22 cellular contexts compared by ENCODE assay signal in the genomic region with DNA sequence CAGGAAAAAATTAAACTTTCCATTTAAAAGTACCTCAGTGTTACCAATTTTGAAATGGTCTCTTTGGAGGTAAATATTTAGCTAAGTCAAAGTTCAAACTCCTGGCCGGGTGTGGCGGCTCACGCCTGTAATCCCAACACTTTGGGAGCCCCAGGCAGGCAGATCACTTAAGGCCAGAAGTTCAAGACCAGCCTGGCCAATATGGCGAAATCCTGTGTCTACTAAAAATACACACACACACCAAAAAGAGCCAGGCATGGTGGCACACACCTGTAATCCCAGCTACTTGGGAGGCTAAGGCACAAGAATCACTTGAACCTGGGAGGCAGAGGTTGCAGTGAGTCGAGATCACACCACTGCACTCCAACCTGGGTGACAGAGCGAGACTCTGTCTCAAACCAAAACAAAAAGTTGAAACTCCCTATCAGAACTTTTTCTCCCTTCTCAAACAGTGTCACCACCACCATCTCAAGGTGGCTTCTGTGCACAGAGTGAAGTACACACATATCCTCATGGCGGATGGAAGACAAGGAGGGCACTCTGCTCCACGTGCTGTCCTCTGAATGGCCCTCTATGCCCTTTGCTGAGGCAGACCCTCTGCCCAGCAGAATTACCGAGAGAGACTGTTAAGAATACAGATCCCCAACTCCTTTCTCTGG. TPM values are rescaled to one million over a fixed set of nuclear protein-coding genes. Genes with fewer than 3 reads are reported as not detected.
DNase-seq lines count a peak whose midpoint lies in the region; ATAC-seq, FAIRE-seq and TF ChIP-seq lines count a peak whose summit lies in the region.
"Had no signal": no experiment of that assay in that cellular context is flagged by ENCODE, and none has a peak within 500 bp of the region (broad histone marks: within the 10 kb centered on the region; RNA-seq: fewer than 3 reads in every experiment).

No MANE protein-coding gene starts in this region.

- no peak overlapping the region for H3K14ac ChIP-seq in trophoblast cell (ENCODE audit: low read length)

- no peak for TF ChIP-seq POLR2A in K562 (conservative IDR thresholded peaks at IDR 0.05)

- H3K9me1 ChIP-seq in K562 (ENCODE audit: control insufficient read depth, insufficient read depth, low read length) = no peaks in the 10 kb centered on the region

- H3K9me3 Mint-ChIP-seq in natural killer cell treated with Interleukin-12 subunit alpha and Interleukin-12 subunit beta and Interleukin-15 and Interleukin-18, amount 100 ng/mL, for 72 hours = peaks cover 4% of the 10 kb centered on the region
- H3K9me3 Mint-ChIP-seq in natural killer cell = no peaks in the 10 kb centered on the region
- H3K9me3 Mint-ChIP-seq: HFFc6 had no signal

- no peak overlapping the region for H4K91ac ChIP-seq in trophoblast cell (ENCODE audit: low read depth, low read length)

- no peak overlapping the region for H2BK120ac ChIP-seq in trophoblast cell (ENCODE audit: insufficient read depth, low read length, poor library complexity)

- no peaks in the 10 kb centered on the region for H3K36me3 Mint-ChIP-seq in natural killer cell treated with Interleukin-12 subunit alpha and Interleukin-12 subunit beta and Interleukin-15 and Interleukin-18, amount 100 ng/mL, for 72 hours
- H3K36me3 Mint-ChIP-seq in natural killer cell = no peaks in the 10 kb centered on the region
- H3K36me3 Mint-ChIP-seq: CD8-positive, alpha-beta T cell had no signal

- no peaks in the 10 kb centered on the region for H4K20me1 ChIP-seq in PC-9 (ENCODE audit: insufficient read depth)
- H4K20me1 ChIP-seq in K562 (replicated peaks; ENCODE audit: control insufficient read depth, insufficient read depth, low read length) = no peaks in the 10 kb centered on the region
- H4K20me1 ChIP-seq: BLaER1 had no signal

- BruUV-seq in PC-9 (replicated peaks; lab: Mats Ljungman, UMichigan) (no TSS peak), K562 (replicated peaks; lab: Mats Ljungman, UMichigan) (no TSS peak)

- H3K27ac Mint-ChIP-seq in natural killer cell treated with Interleukin-12 subunit alpha and Interleukin-12 subunit beta and Interleukin-15 and Interleukin-18, amount 100 ng/mL, for 72 hours = peak overlapping the region; percentile 23 to 51
- H3K27ac Mint-ChIP-seq in natural killer cell = no peak overlapping the region
- H3K27ac Mint-ChIP-seq: B cell; CD4-positive, CD25-positive, alpha-beta regulatory T cell; CD8-positive, alpha-beta T cell; HFFc6 had no signal

- no peak for ATAC-seq in natural killer cell treated with Interleukin-12 subunit alpha and Interleukin-12 subunit beta and Interleukin-15 and Interleukin-18, amount 100 ng/mL, for 72 hours
- ATAC-seq in natural killer cell (no peak), K562 (no peak)
- ATAC-seq: CD8-positive, alpha-beta T cell had no signal

- H3K27me3 ChIP-seq in PC-9 (ENCODE audit: insufficient read depth, low read depth) = no peaks in the 10 kb centered on the region
- H3K27me3 ChIP-seq in K562 (ENCODE audit: control insufficient read depth in 2 of 2, insufficient read depth in 2 of 2, low read length in 2 of 2) = no peaks in the 10 kb centered on the region
- H3K27me3 ChIP-seq in trophoblast cell (ENCODE audit: insufficient read depth, low read length) = no peaks in the 10 kb centered on the region
- H3K27me3 ChIP-seq: BLaER1 had no signal

- no peaks in the 10 kb centered on the region for H3K79me2 ChIP-seq in PC-9 (ENCODE audit: low read depth)
- H3K79me2 ChIP-seq in K562 (ENCODE audit: control insufficient read depth, insufficient read depth, low read length) = no peaks in the 10 kb centered on the region
- no peaks in the 10 kb centered on the region for H3K79me2 ChIP-seq in trophoblast cell (ENCODE audit: control insufficient read depth, insufficient read depth, low read length, poor library complexity)

- TF ChIP-seq RAD21 in K562 (CRISPR knock-in tag; conservative IDR thresholded peaks at IDR 0.05 in 1 of 2, IDR thresholded peaks at IDR 0.05 in 1 of 2) = no peak

- intact Hi-C loops in natural killer cell (cut with micrococcal nuclease) (no loop called here), PC-9 (cut with micrococcal nuclease; ENCODE audit: unreplicated experiment) (no loop called here), K562 (cut with micrococcal nuclease) (no loop called here)

- in situ Hi-C loops in K562 (cut with MboI) = no loop called here

- H3K4me1 Mint-ChIP-seq in natural killer cell treated with Interleukin-12 subunit alpha and Interleukin-12 subunit beta and Interleukin-15 and Interleukin-18, amount 100 ng/mL, for 72 hours (ENCODE audit: low read depth in 2 of 2) = peaks cover 14 to 18% of the 10 kb centered on the region in 2 donors
- peaks cover 0 to 4% of the 10 kb centered on the region in 2 donors for H3K4me1 Mint-ChIP-seq in natural killer cell

- 69% methylated on average over 9 of the region's 9 CpGs for WGBS in K562 (ENCODE audit: insufficient coverage, low coverage, missing lambda C conversion rate)
- no CpG with 5 or more reads among the region's 9 CpGs for WGBS in trophoblast cell (ENCODE audit: extremely low coverage, insufficient coverage, insufficient read length)

- TF ChIP-seq CTCF in natural killer cell (IDR thresholded peaks at IDR 0.05) = no peak
- TF ChIP-seq CTCF in PC-9 (conservative IDR thresholded peaks at IDR 0.05) = no peak
- TF ChIP-seq CTCF in K562 (IDR thresholded peaks at IDR 0.05 in 2 of 3, conservative IDR thresholded peaks at IDR 0.05 in 1 of 3; ENCODE audit: insufficient read depth in 2 of 3, low read depth in 1 of 3, low read length in 3 of 3) = no peak

- H3K27ac ChIP-seq in PC-9 (no peak overlapping the region), K562 (ENCODE audit: extremely low read depth, low read depth, low read length) (no peak overlapping the region), trophoblast cell (ENCODE audit: low read depth, low read length) (no peak overlapping the region)
- H3K27ac ChIP-seq: BLaER1, C4-2B had no signal

- H3K36me3 ChIP-seq in PC-9 (ENCODE audit: low read depth) (no peaks in the 10 kb centered on the region), K562 (ENCODE audit: control insufficient read depth, insufficient read depth, low read length) (no peaks in the 10 kb centered on the region), trophoblast cell (ENCODE audit: control insufficient read depth in 1 of 2, insufficient read depth in 2 of 2, low read length in 2 of 2) (no peaks in the 10 kb centered on the region)
- H3K36me3 ChIP-seq: BLaER1, HAP-1 had no signal

- POLR2A ChIA-PET in PC-9 (lab: Charles Lee; ENCODE audit: unreplicated experiment) = no interaction called here
- POLR2A ChIA-PET in K562 (lab: Yijun Ruan, JAX) = no interaction called here

- H3K9ac ChIP-seq in K562 (ENCODE audit: insufficient read depth in 1 of 2, low read depth in 2 of 2, low read length in 2 of 2) (peak overlapping the region in 1 of 2 experiments; percentile 10; a peak in 1 of 4 replicates), trophoblast cell (ENCODE audit: low read length) (peak overlapping the region; percentile 11)
- H3K9ac ChIP-seq: BLaER1 had no signal

- peak overlapping the region; percentile 48; the same call in 1 of the 2 replicates for H2AFZ ChIP-seq in PC-9
- peak overlapping the region; percentile 68; the same call in 1 of the 2 replicates for H2AFZ ChIP-seq in K562 (ENCODE audit: low read depth, low read length)
- no peak overlapping the region for H2AFZ ChIP-seq in trophoblast cell (ENCODE audit: insufficient read depth, low read length, poor library complexity)

- H3K4me3 Mint-ChIP-seq in natural killer cell treated with Interleukin-12 subunit alpha and Interleukin-12 subunit beta and Interleukin-15 and Interleukin-18, amount 100 ng/mL, for 72 hours = no peak overlapping the region
- H3K4me3 Mint-ChIP-seq in natural killer cell = no peak overlapping the region
- H3K4me3 Mint-ChIP-seq: B cell; CD4-positive, CD25-positive, alpha-beta regulatory T cell; CD8-positive, alpha-beta T cell; HFFc6 had no signal

- H4K12ac ChIP-seq in trophoblast cell (ENCODE audit: low read depth, low read length) = no peak overlapping the region

- no peak for TF ChIP-seq EP300 in K562 (IDR thresholded peaks at IDR 0.05; ENCODE audit: low read length)

- H3K27me3 Mint-ChIP-seq in natural killer cell treated with Interleukin-12 subunit alpha and Interleukin-12 subunit beta and Interleukin-15 and Interleukin-18, amount 100 ng/mL, for 72 hours = no peaks in the 10 kb centered on the region
- H3K27me3 Mint-ChIP-seq in natural killer cell (ENCODE audit: low read depth in 2 of 2) = no peaks in the 10 kb centered on the region
- H3K27me3 Mint-ChIP-seq: B cell had no signal

- peaks cover 3% of the 10 kb centered on the region for H3K79me1 ChIP-seq in trophoblast cell (ENCODE audit: low read length)

- no peak overlapping the region for H2BK5ac ChIP-seq in trophoblast cell (ENCODE audit: low read depth, low read length, poor library complexity)

- no peak overlapping the region for H3K23ac ChIP-seq in trophoblast cell (ENCODE audit: low read length)

- no peak for DNase-seq in natural killer cell treated with Interleukin-12 subunit alpha and Interleukin-12 subunit beta and Interleukin-15 and Interleukin-18, amount 100 ng/mL, for 72 hours (ENCODE audit: low spot score)
- DNase-seq in natural killer cell (no peak), PC-9 (no peak), K562 (ENCODE audit: extremely low read depth in 1 of 4, low spot score in 3 of 4) (no peak), trophoblast cell (no peak), UCSD-AML1 (lab: John Stamatoyannopoulos, UW; ENCODE audit: unreplicated experiment) (no peak)
- DNase-seq in effector CD4-positive, alpha-beta T cell = no peak
- DNase-seq in stimulated activated naive CD4-positive, alpha-beta T cell (lab: John Stamatoyannopoulos, UW) = no peak
- DNase-seq: Caco-2; CD4-positive, CD25-positive, alpha-beta regulatory T cell; CD8-positive, alpha-beta T cell; DMS153; DND-41; GOT3; HFFc6 had no signal

- H4K8ac ChIP-seq in trophoblast cell (ENCODE audit: low read depth, low read length) = no peak overlapping the region

- no peak overlapping the region for H2BK12ac ChIP-seq in trophoblast cell (ENCODE audit: low read length)

- H3K18ac ChIP-seq in trophoblast cell (ENCODE audit: low read length) = no peak overlapping the region

- H3K4me3 ChIP-seq in PC-9 (no peak overlapping the region), K562 (no peak overlapping the region), trophoblast cell (ENCODE audit: low read depth, low read length) (no peak overlapping the region)
- H3K4me3 ChIP-seq: BLaER1, HAP-1 had no signal

- no peaks in the 10 kb centered on the region for H3K9me2 ChIP-seq in PC-9 (ENCODE audit: insufficient read depth)

- H3K4me2 ChIP-seq in PC-9 (no peak overlapping the region), K562 (ENCODE audit: insufficient read depth, low read length) (no peak overlapping the region), trophoblast cell (ENCODE audit: low read length) (no peak overlapping the region)
- H3K4me2 ChIP-seq: BLaER1 had no signal

- no peak overlapping the region for H3K4ac ChIP-seq in trophoblast cell (ENCODE audit: low read depth, low read length)

- no peaks in the 10 kb centered on the region for H3K4me1 ChIP-seq in PC-9 (replicated peaks; ENCODE audit: insufficient read depth)
- H3K4me1 ChIP-seq in K562 (replicated peaks in 1 of 2; ENCODE audit: control insufficient read depth in 2 of 2, insufficient read depth in 2 of 2, low read length in 2 of 2) = peaks cover 5 to 17% of the 10 kb centered on the region in 2 experiments; a peak in 4 of 5 replicates
- H3K4me1 ChIP-seq in trophoblast cell (ENCODE audit: control insufficient read depth in 1 of 2, insufficient read depth in 2 of 2, low read length in 2 of 2) = peaks cover 0 to 3% of the 10 kb centered on the region in 2 experiments
- H3K4me1 ChIP-seq: BLaER1, Caco-2, HAP-1 had no signal

- H3K9me3 ChIP-seq in PC-9 (ENCODE audit: insufficient read depth, low read depth) (no peaks in the 10 kb centered on the region; the same call in 1 of the 2 replicates), K562 (replicated peaks; ENCODE audit: control insufficient read depth, insufficient read depth, low read depth, low read length) (no peaks in the 10 kb centered on the region), trophoblast cell (ENCODE audit: insufficient read depth, low read depth, low read length) (peaks cover 4% of the 10 kb centered on the region)
- H3K9me3 ChIP-seq: Caco-2, HAP-1 had no signal

- no peak for FAIRE-seq in K562 (lab: Jason Lieb, UNC)
- FAIRE-seq: G401.6, GM12892, H54 had no signal

- CTCF ChIA-PET in PC-9 (lab: Charles Lee) (no interaction called here), K562 (lab: Yijun Ruan, JAX; ENCODE audit: low intra/inter-chr PET ratio) (no interaction called here)

- H3F3A ChIP-seq in PC-9 (ENCODE audit: insufficient read depth, low read depth) = no peaks in the 10 kb centered on the region

- no peak overlapping the region for H2AK5ac ChIP-seq in trophoblast cell (ENCODE audit: low read length)

RNA-seq across cellular contexts. Expression of gene PIK3CG, which starts 11.7 kb away (rescaled TPM):
- 10 to 100 TPM; 64.2 to 80.7 TPM for total RNA-seq in natural killer cell treated with Interleukin-12 subunit alpha and Interleukin-12 subunit beta and Interleukin-15 and Interleukin-18, amount 100 ng/mL, for 72 hours
- total RNA-seq in natural killer cell (10 to 100 TPM; 64.9 to 83.3 (median 78.2) TPM), PC-9 (2021) (not detected in 2 replicates), K562 (2014; rRNA removed) (31.4 and 31.6 TPM in 2 replicates), K562 (2014; rRNA removed; fragmentation: Illumina TruSeq; extraction: Trizol) (30.6 and 37.7 TPM in 2 replicates), K562 (2015; rRNA removed; fragmentation: Illumina TruSeq; extraction: Trizol) (37.7 and 42.5 TPM in 2 replicates), K562 (2021) (33.7 and 35.4 TPM in 2 replicates)
- 56.0 and 57.2 TPM in 2 replicates for total RNA-seq in K562 (2011; cell fraction: chromatin; rRNA removed; ENCODE audit: low replicate concordance)
- total RNA-seq in K562 (2011; cell fraction: nucleolus; rRNA removed) = 34.2 and 36.7 TPM in 2 replicates
- total RNA-seq in K562 (2011; cell fraction: nucleoplasm; rRNA removed) = 33.4 and 37.5 TPM in 2 replicates
- polyA plus RNA-seq in K562 (2011; rRNA removed) (22.8 and 24.6 TPM in 2 replicates), K562 (2014; fragmentation: Illumina TruSeq; extraction: Trizol) (29.0 and 32.3 TPM in 2 replicates), K562 (2014; fragmentation: Nextera tagmentation; extraction: Ambion mirVana) (1 to 10 TPM; 5.3 to 6.2 TPM), K562 (2014; rRNA removed) (10.7 and 12.9 TPM in 2 replicates)
- 13.7 and 24.1 TPM in 2 replicates for polyA plus RNA-seq in K562 (2011; cell fraction: cytosol; rRNA removed)
- 14.5 and 21.4 TPM in 2 replicates for polyA plus RNA-seq in K562 (2011; cell fraction: nucleus; rRNA removed)
- polyA plus RNA-seq in K562 (2012) = 19.0 and 36.2 TPM in 2 replicates
- 85.5 and 93.3 TPM in 2 replicates for polyA minus RNA-seq in K562 (2011; rRNA and poly(A)+ RNA removed)
- 52.8 and 61.1 TPM in 2 replicates for polyA minus RNA-seq in K562 (2011; cell fraction: cytosol; rRNA and poly(A)+ RNA removed)
- 68.7 and 79.4 TPM in 2 replicates for polyA minus RNA-seq in K562 (2011; cell fraction: nucleus; rRNA and poly(A)+ RNA removed)
- not detected in 2 replicates for polyA plus RNA-seq in trophoblast cell (2013)
- total RNA-seq: Caco-2, HFFc6 had no signal

Comparison
In these comparisons a context has a peak if more than half of its experiments do, and no peak if none do; other contexts are left out.
1. H3K27ac Mint-ChIP-seq: peak in natural killer cell treated with Interleukin-12 subunit alpha and Interleukin-12 subunit beta and Interleukin-15 and Interleukin-18, amount 100 ng/mL, for 72 hours (2 of 2); none in natural killer cell (0 of 2).
2. RNA of gene PIK3CG, which starts 11.7 kb away (total RNA-seq): 64.2 to 80.7 TPM in natural killer cell treated with Interleukin-12 subunit alpha and Interleukin-12 subunit beta and Interleukin-15 and Interleukin-18, amount 100 ng/mL, for 72 hours, 64.9 to 83.3 TPM in natural killer cell and 30.6 to 57.2 TPM in K562; not detected in PC-9; every median in the first group is over 10 times any median in the second.